ENCODE assay signal across 19 cellular contexts in the genomic region with DNA sequence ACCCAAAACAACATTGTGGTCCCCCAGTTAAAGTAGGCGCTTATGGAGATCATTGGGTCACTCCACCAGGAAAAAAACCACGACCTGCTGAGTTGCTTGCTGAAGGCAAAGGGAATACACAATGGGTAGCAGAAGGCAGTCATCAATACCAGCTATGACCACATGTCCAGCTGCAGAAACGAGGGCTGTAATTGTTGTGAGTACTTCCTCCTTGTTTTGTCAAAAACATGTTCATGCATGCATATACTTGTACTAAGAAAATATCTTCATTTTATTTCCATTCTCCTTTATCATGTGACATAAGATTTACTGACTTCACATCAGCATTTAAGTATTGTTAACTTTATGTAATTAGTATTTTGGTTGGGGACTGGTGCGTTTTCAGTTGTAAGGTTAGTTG. TPM values are rescaled to one million over a fixed set of nuclear protein-coding genes. Genes with fewer than 3 reads are reported as not detected.
DNase-seq lines count a peak whose midpoint lies in the region; ATAC-seq and FAIRE-seq lines count a peak whose summit lies in the region.
"Had no signal": no experiment of that assay in that cellular context is flagged by ENCODE, and none has a peak within 500 bp of the region (broad histone marks: within the 10 kb centered on the region; RNA-seq: fewer than 3 reads in every experiment).

No MANE protein-coding gene starts in this region.

- POLR2A ChIA-PET in naive thymus-derived CD8-positive, alpha-beta T cell (lab: Charles Lee), result interaction anchor here (0.6 kb wide), 1 partner anchor 27 kb away, joined by 4 read pairs; no protein-coding TSS in a partner anchor

- peaks cover 32% of the 10 kb centered on the region for H3K36me3 Mint-ChIP-seq in activated naive CD4-positive, alpha-beta T cell treated with anti-CD3 and anti-CD28 coated beads for 36 hours (ENCODE audit: low read depth)
- H3K36me3 Mint-ChIP-seq in activated naive CD4-positive, alpha-beta T cell treated with anti-CD3 and anti-CD28 coated beads, Interleukin-2, amount 50 U/mL, for 72 hours, result peaks cover 5 to 50% of the 10 kb centered on the region in 2 donors
- H3K36me3 Mint-ChIP-seq in activated T-helper 17 cell treated with anti-CD3 and anti-CD28 coated beads, Interleukin-2, amount 50 U/mL, for 72 hours (ENCODE audit: low read depth), result peaks cover 98% of the 10 kb centered on the region
- peaks cover 8 to 87% (median 32%) of the 10 kb centered on the region in 3 donors for H3K36me3 Mint-ChIP-seq in naive thymus-derived CD8-positive, alpha-beta T cell

- H3K4me3 Mint-ChIP-seq in activated naive CD4-positive, alpha-beta T cell treated with anti-CD3 and anti-CD28 coated beads for 36 hours, result no peak overlapping the region
- no peak overlapping the region for H3K4me3 Mint-ChIP-seq in activated T-helper 17 cell treated with anti-CD3 and anti-CD28 coated beads, Interleukin-2, amount 50 U/mL, for 72 hours
- H3K4me3 Mint-ChIP-seq in naive thymus-derived CD8-positive, alpha-beta T cell, result no peak overlapping the region
- H3K4me3 Mint-ChIP-seq: CD14-positive monocyte had no signal

- peak; percentile 38 for FAIRE-seq in GM18507 (lab: Jason Lieb, UNC)
- FAIRE-seq: GM19239, H1 had no signal

- H3K4me1 Mint-ChIP-seq in activated naive CD4-positive, alpha-beta T cell treated with anti-CD3 and anti-CD28 coated beads for 36 hours (ENCODE audit: low read depth), result peaks cover 39% of the 10 kb centered on the region
- H3K4me1 Mint-ChIP-seq in activated T-helper 17 cell treated with anti-CD3 and anti-CD28 coated beads, Interleukin-2, amount 50 U/mL, for 72 hours, result peaks cover 30% of the 10 kb centered on the region
- H3K4me1 Mint-ChIP-seq in naive thymus-derived CD8-positive, alpha-beta T cell, result peaks cover 30 to 56% (median 50%) of the 10 kb centered on the region in 4 donors

- H3K9me3 Mint-ChIP-seq in activated naive CD4-positive, alpha-beta T cell treated with anti-CD3 and anti-CD28 coated beads for 36 hours, result no peaks in the 10 kb centered on the region
- H3K9me3 Mint-ChIP-seq in activated naive CD4-positive, alpha-beta T cell treated with anti-CD3 and anti-CD28 coated beads, Interleukin-2, amount 50 U/mL, for 72 hours, result no peaks in the 10 kb centered on the region
- H3K9me3 Mint-ChIP-seq in activated T-helper 17 cell treated with anti-CD3 and anti-CD28 coated beads, Interleukin-2, amount 50 U/mL, for 72 hours, result no peaks in the 10 kb centered on the region
- no peaks in the 10 kb centered on the region for H3K9me3 Mint-ChIP-seq in naive thymus-derived CD8-positive, alpha-beta T cell
- H3K9me3 Mint-ChIP-seq: CD14-positive monocyte had no signal

- no peak for DNase-seq in activated naive CD4-positive, alpha-beta T cell treated with anti-CD3 and anti-CD28 coated beads for 36 hours
- no peak for DNase-seq in activated naive CD4-positive, alpha-beta T cell treated with anti-CD3 and anti-CD28 coated beads, Interleukin-2, amount 50 U/mL, for 72 hours (ENCODE audit: low spot score in 2 of 2)
- DNase-seq in GM18507 (ENCODE audit: extremely low spot score, insufficient read length, low read depth) (no peak), middle frontal gyrus (ENCODE audit: extremely low spot score, low spot score) (no peak)
- DNase-seq in naive thymus-derived CD8-positive, alpha-beta T cell, result no peak
- DNase-seq: AML-193, EL, IMR-90, Kasumi-1, NCI-H1105, NCI-H187, NCI-H345, NCI-H526 treated with DMSO at 0.1 percent for 48 hours, SHP77 had no signal

- peak overlapping the region; percentile 27 for H3K27ac Mint-ChIP-seq in activated naive CD4-positive, alpha-beta T cell treated with anti-CD3 and anti-CD28 coated beads for 36 hours
- H3K27ac Mint-ChIP-seq in activated naive CD4-positive, alpha-beta T cell treated with anti-CD3 and anti-CD28 coated beads, Interleukin-2, amount 50 U/mL, for 72 hours, result peak overlapping the region in 1 of 2 donors; percentile 38
- H3K27ac Mint-ChIP-seq in activated T-helper 17 cell treated with anti-CD3 and anti-CD28 coated beads, Interleukin-2, amount 50 U/mL, for 72 hours, result peak overlapping the region; percentile 54
- H3K27ac Mint-ChIP-seq in naive thymus-derived CD8-positive, alpha-beta T cell, result peak overlapping the region in 6 of 10 donors; percentile 8 to 70 (median 50)

- H3K27me3 Mint-ChIP-seq in activated naive CD4-positive, alpha-beta T cell treated with anti-CD3 and anti-CD28 coated beads for 36 hours (ENCODE audit: low read depth), result no peaks in the 10 kb centered on the region
- no peaks in the 10 kb centered on the region for H3K27me3 Mint-ChIP-seq in activated T-helper 17 cell treated with anti-CD3 and anti-CD28 coated beads, Interleukin-2, amount 50 U/mL, for 72 hours
- H3K27me3 Mint-ChIP-seq in naive thymus-derived CD8-positive, alpha-beta T cell, result no peaks in the 10 kb centered on the region

- no peak for ATAC-seq in activated naive CD4-positive, alpha-beta T cell treated with anti-CD3 and anti-CD28 coated beads, Interleukin-2, amount 50 U/mL, for 72 hours
- no peak for ATAC-seq in activated T-helper 17 cell treated with anti-CD3 and anti-CD28 coated beads, Interleukin-2, amount 50 U/mL, for 72 hours (replicated peaks)
- ATAC-seq in naive thymus-derived CD8-positive, alpha-beta T cell, result no peak
- ATAC-seq in GM18861 (IDR thresholded peaks at IDR 0.05; ENCODE audit: unreplicated experiment), result no peak

- CTCF ChIA-PET in activated naive CD4-positive, alpha-beta T cell treated with anti-CD3 and anti-CD28 coated beads for 36 hours (lab: Charles Lee), result no interaction called here

- intact Hi-C loops in activated naive CD4-positive, alpha-beta T cell treated with anti-CD3 and anti-CD28 coated beads for 36 hours (cut with micrococcal nuclease), result loop anchor here (2.0 kb wide), 1 partner anchor 14 kb away; no protein-coding TSS in a partner anchor

RNA-seq across cellular contexts. Expression of gene SERINC1, which starts 16.9 kb away (rescaled TPM):
- 10 to 100 TPM; 50.1 to 50.4 TPM for total RNA-seq in activated naive CD4-positive, alpha-beta T cell treated with anti-CD3 and anti-CD28 coated beads for 36 hours
- total RNA-seq in activated naive CD4-positive, alpha-beta T cell treated with anti-CD3 and anti-CD28 coated beads, Interleukin-2, amount 50 U/mL, for 72 hours, result 10 to 100 TPM; 41.0 to 51.5 TPM
- total RNA-seq in activated T-helper 17 cell treated with anti-CD3 and anti-CD28 coated beads, Interleukin-2, amount 50 U/mL, for 72 hours, result 10 to 100 TPM; 47.7 to 72.1 TPM
- 100 to 1,000 TPM; 143 TPM for total RNA-seq in naive thymus-derived CD8-positive, alpha-beta T cell
- 100 to 1,000 TPM in 2 of 3 donors, 10 to 100 TPM in 1; 94.8 to 102 (median 101) TPM for polyA plus RNA-seq in naive thymus-derived CD8-positive, alpha-beta T cell

RNA-seq across cellular contexts. Expression of gene HSF2, which starts 55.2 kb away (rescaled TPM):
- 10 to 100 TPM; 22.0 to 27.0 TPM for total RNA-seq in activated naive CD4-positive, alpha-beta T cell treated with anti-CD3 and anti-CD28 coated beads for 36 hours
- total RNA-seq in activated naive CD4-positive, alpha-beta T cell treated with anti-CD3 and anti-CD28 coated beads, Interleukin-2, amount 50 U/mL, for 72 hours, result 10 to 100 TPM; 17.7 to 34.6 TPM
- total RNA-seq in activated T-helper 17 cell treated with anti-CD3 and anti-CD28 coated beads, Interleukin-2, amount 50 U/mL, for 72 hours, result 10 to 100 TPM; 11.6 to 14.0 TPM
- total RNA-seq in naive thymus-derived CD8-positive, alpha-beta T cell, result 10 to 100 TPM; 30.6 to 33.3 TPM
- 10 to 100 TPM; 17.9 to 32.6 (median 22.7) TPM for polyA plus RNA-seq in naive thymus-derived CD8-positive, alpha-beta T cell
